In the genomic region with DNA sequence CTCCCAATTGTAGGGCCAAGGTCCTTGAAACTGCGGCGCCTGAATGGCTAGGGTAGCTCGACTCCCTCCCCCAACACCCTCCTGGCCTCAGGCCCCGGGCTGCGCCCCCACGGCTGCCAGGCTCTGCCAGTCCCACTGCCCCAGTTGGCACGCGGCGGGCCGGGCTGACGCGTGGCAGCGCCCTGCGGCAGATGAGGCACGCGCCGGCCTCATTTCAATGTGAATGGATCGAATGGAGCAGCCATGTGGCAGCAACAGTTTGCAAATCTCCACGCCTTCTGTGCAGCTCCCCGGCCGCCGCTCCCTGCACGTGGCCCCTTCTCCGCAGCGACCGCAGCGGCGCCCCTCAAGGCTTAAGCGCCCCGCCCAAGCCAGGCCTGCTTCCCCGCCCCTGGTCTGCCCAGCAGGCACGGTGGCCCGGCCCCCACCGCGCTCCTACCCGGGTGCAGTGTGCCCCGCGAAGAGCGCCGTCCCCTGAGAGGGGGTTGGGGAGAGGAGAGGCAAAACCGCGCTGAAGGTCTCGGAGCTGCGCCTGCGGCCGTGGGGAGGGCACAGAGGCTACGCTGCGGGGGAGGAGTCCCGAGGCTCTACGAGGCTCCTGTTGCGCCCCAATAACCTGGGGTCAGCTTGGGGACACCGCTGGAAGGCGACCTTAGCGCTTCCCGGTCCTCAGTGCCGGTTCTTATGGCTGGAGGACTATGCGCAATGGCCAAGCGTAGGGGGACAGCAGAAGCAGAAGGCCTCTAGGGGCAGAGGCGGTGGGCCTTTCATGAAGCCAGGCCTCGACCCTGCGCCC, we compare ENCODE assay signal across 8 cellular contexts. TPM values are rescaled to one million over a fixed set of nuclear protein-coding genes. Genes with fewer than 3 reads are reported as not detected.
DNase-seq lines count a peak whose midpoint lies in the region; ATAC-seq lines count a peak whose summit lies in the region.

No MANE protein-coding gene starts in this region.

- H3K4me3 Mint-ChIP-seq in dendritic cell treated with granulocyte-macrophage colony-stimulating factor and Interleukin-4, amounts not matched to agents 40 ng/mL and 50 ng/mL, for 4 days: peak overlapping the region; percentile 21
- H3K4me3 Mint-ChIP-seq in naive thymus-derived CD8-positive, alpha-beta T cell: peak overlapping the region; percentile 20 to 89 (median 78)

- peaks cover 52% of the 10 kb centered on the region for H3K4me1 Mint-ChIP-seq in dendritic cell treated with granulocyte-macrophage colony-stimulating factor and Interleukin-4, amounts not matched to agents 40 ng/mL and 50 ng/mL, for 4 days (ENCODE audit: low read depth)
- H3K4me1 Mint-ChIP-seq in naive thymus-derived CD8-positive, alpha-beta T cell: peaks cover 16 to 52% (median 43%) of the 10 kb centered on the region in 4 donors

- DNase-seq in COLO668 (lab: John Stamatoyannopoulos, UW; ENCODE audit: unreplicated experiment) (peak; percentile 94), NCI-H146 (lab: John Stamatoyannopoulos, UW) (peak; percentile 86), HuH-7.5 (ENCODE audit: low spot score) (no peak), T-helper 1 cell (no peak)
- peak in 1 of 10 donors; percentile 28 for DNase-seq in naive thymus-derived CD8-positive, alpha-beta T cell
- DNase-seq in activated effector memory CD4-positive, alpha-beta T cell treated with Interleukin-2 at 50 U/mL for 16 hours: no peak

- peak; percentile 26 to 40 for ATAC-seq in naive thymus-derived CD8-positive, alpha-beta T cell
- ATAC-seq in HG03457 (IDR thresholded peaks at IDR 0.05; ENCODE audit: unreplicated experiment): no peak

- POLR2A ChIA-PET in naive thymus-derived CD8-positive, alpha-beta T cell (lab: Charles Lee): interaction anchor here (0.6 to 2.2 kb wide), 3 partner anchors 8 to 19 kb away, joined by 3 to 8 read pairs (median 6); no protein-coding TSS in a partner anchor

- intact Hi-C loops in dendritic cell treated with granulocyte-macrophage colony-stimulating factor and Interleukin-4, amounts not matched to agents 40 ng/mL and 50 ng/mL, for 4 days (cut with micrococcal nuclease): no loop called here

- H3K27ac Mint-ChIP-seq in dendritic cell treated with granulocyte-macrophage colony-stimulating factor and Interleukin-4, amounts not matched to agents 40 ng/mL and 50 ng/mL, for 4 days: no peak overlapping the region
- no peak overlapping the region for H3K27ac Mint-ChIP-seq in naive thymus-derived CD8-positive, alpha-beta T cell

- H3K36me3 Mint-ChIP-seq in dendritic cell treated with granulocyte-macrophage colony-stimulating factor and Interleukin-4, amounts not matched to agents 40 ng/mL and 50 ng/mL, for 4 days (ENCODE audit: low read depth): no peaks in the 10 kb centered on the region
- H3K36me3 Mint-ChIP-seq in naive thymus-derived CD8-positive, alpha-beta T cell: no peaks in the 10 kb centered on the region

- no peaks in the 10 kb centered on the region for H3K9me3 Mint-ChIP-seq in dendritic cell treated with granulocyte-macrophage colony-stimulating factor and Interleukin-4, amounts not matched to agents 40 ng/mL and 50 ng/mL, for 4 days
- no peaks in the 10 kb centered on the region for H3K9me3 Mint-ChIP-seq in naive thymus-derived CD8-positive, alpha-beta T cell

- H3K27me3 Mint-ChIP-seq in dendritic cell treated with granulocyte-macrophage colony-stimulating factor and Interleukin-4, amounts not matched to agents 40 ng/mL and 50 ng/mL, for 4 days: peaks cover 87% of the 10 kb centered on the region
- H3K27me3 Mint-ChIP-seq in naive thymus-derived CD8-positive, alpha-beta T cell: peaks cover 21 to 58% (median 37%) of the 10 kb centered on the region in 5 donors

RNA-seq across cellular contexts. Expression of a gene that starts 3.1 kb away (rescaled TPM):
- total RNA-seq in naive thymus-derived CD8-positive, alpha-beta T cell: under 1 TPM in 1 of 2 experiments, not detected in 1; 0.16 TPM
- not detected for polyA plus RNA-seq in naive thymus-derived CD8-positive, alpha-beta T cell

RNA-seq across cellular contexts. Expression of a gene that starts 27.2 kb away (rescaled TPM):
- 1 to 10 TPM; 8.9 to 9.2 TPM for total RNA-seq in naive thymus-derived CD8-positive, alpha-beta T cell
- polyA plus RNA-seq in naive thymus-derived CD8-positive, alpha-beta T cell: not detected

RNA-seq across cellular contexts. Expression of a gene that starts 31.8 kb away (rescaled TPM):
- total RNA-seq in naive thymus-derived CD8-positive, alpha-beta T cell: 10 to 100 TPM; 20.4 to 20.7 TPM
- polyA plus RNA-seq in naive thymus-derived CD8-positive, alpha-beta T cell: 10 to 100 TPM; 11.1 to 19.2 (median 15.0) TPM

RNA-seq across cellular contexts. Expression of a gene that starts 52.0 kb away (rescaled TPM):
- not detected for total RNA-seq in naive thymus-derived CD8-positive, alpha-beta T cell
- not detected for polyA plus RNA-seq in naive thymus-derived CD8-positive, alpha-beta T cell

Comparison
In these comparisons a context has a peak if more than half of its experiments do, and no peak if none do; other contexts are left out.
1. DNase-seq: peak in COLO668 (single experiment) and NCI-H146 (single experiment); none in HuH-7.5 (single experiment), activated effector memory CD4-positive, alpha-beta T cell treated with Interleukin-2 at 50 U/mL for 16 hours (single experiment) and T-helper 1 cell (0 of 5).